ENCODE assay signal across 26 cellular contexts in genomic region chr2:54649191-54649590, GRCh38.
"Had no signal": no experiment of that assay in that cellular context is flagged by ENCODE, and none has a peak within 500 bp of the region (broad histone marks: within the 10 kb centered on the region; RNA-seq: fewer than 3 reads in every experiment).

No MANE protein-coding gene starts in this region.

- H2AFZ ChIP-seq: hepatocyte had no signal

- H3K27me3 ChIP-seq: brain microvascular endothelial cell, foreskin keratinocyte, hepatocyte, pancreas, testis had no signal

- FAIRE-seq: pancreas had no signal

- H3K4me3 Mint-ChIP-seq: activated CD4-positive, alpha-beta T cell treated with anti-CD3 and anti-CD28 coated beads, Interleukin-2, amount 10 ng/mL, durations not matched to agents 7 days and 5 days; dendritic cell treated with granulocyte-macrophage colony-stimulating factor and Interleukin-4, amounts not matched to agents 40 ng/mL and 50 ng/mL, for 4 days; immature natural killer cell; natural killer cell; T-helper 2 cell treated with Interferon-gamma antibody and Interleukin-4, amounts not matched to agents 5 μg/mL and 100 μg/mL, for 36 hours; type B pancreatic cell had no signal

- H3K4me1 Mint-ChIP-seq: immature natural killer cell, natural killer cell had no signal

- ATAC-seq: activated naive CD4-positive, alpha-beta T cell treated with anti-CD3 and anti-CD28 coated beads, Interleukin-2, amount 50 U/mL, for 72 hours; foreskin keratinocyte; left lobe of liver; lower lobe of right lung; natural killer cell; right cardiac atrium had no signal

- DNase-seq: activated CD4-positive, alpha-beta T cell treated with anti-CD3 and anti-CD28 coated beads, Interleukin-2, amount 10 ng/mL, durations not matched to agents 7 days and 5 days; activated CD4-positive, CD25-positive, alpha-beta regulatory T cell treated with anti-CD3 and anti-CD28 coated beads, Interleukin-2, amount 50 U/mL, for 72 hours; activated CD8-positive, alpha-beta memory T cell treated with anti-CD3 and anti-CD28 coated beads, Interleukin-2, amount 50 U/mL, for 48 hours; activated effector memory CD4-positive, alpha-beta T cell treated with Interleukin-2 at 50 U/mL for 16 hours; activated T-cell treated with anti-CD3 and anti-CD28 coated beads, Interleukin-2, amount 50 U/mL, for 48 hours; aorta; brain microvascular endothelial cell; caudate nucleus; effector CD4-positive, alpha-beta T cell; foreskin keratinocyte; immature natural killer cell; lower lobe of right lung; natural killer cell; pancreas; right cardiac atrium; SK-N-SH; stimulated activated CD4-positive, alpha-beta T cell treated with anti-CD3 and anti-CD28 coated beads, Interleukin-12 subunit alpha, Interleukin-12 subunit beta, amount 100 ng/mL, for 4 hours; stimulated activated CD4-positive, alpha-beta T cell treated with anti-CD3 and anti-CD28 coated beads, Interleukin-4, amount 100 ng/mL, for 4 hours; testis had no signal

- H3K27ac Mint-ChIP-seq: activated CD4-positive, alpha-beta T cell treated with anti-CD3 and anti-CD28 coated beads, Interleukin-2, amount 10 ng/mL, durations not matched to agents 7 days and 5 days; dendritic cell treated with granulocyte-macrophage colony-stimulating factor and Interleukin-4, amounts not matched to agents 40 ng/mL and 50 ng/mL, for 4 days; natural killer cell; type B pancreatic cell had no signal

- H3K9ac ChIP-seq: SK-N-SH had no signal

- H3K27ac ChIP-seq: brain microvascular endothelial cell, foreskin keratinocyte, hepatocyte, lower lobe of right lung, pancreas, testis, VCaP had no signal

- H3K4me1 ChIP-seq: foreskin keratinocyte, lower lobe of right lung, pancreas had no signal

- H3K9me3 ChIP-seq: lower lobe of right lung, pancreas, SK-N-SH, testis had no signal

- H3K4me2 ChIP-seq: hepatocyte, SK-N-SH had no signal

- H3K4me3 ChIP-seq: hepatocyte, lower lobe of right lung, pancreas, testis had no signal

- H3K27me3 Mint-ChIP-seq: activated CD4-positive, alpha-beta T cell treated with anti-CD3 and anti-CD28 coated beads, Interleukin-2, amount 10 ng/mL, durations not matched to agents 7 days and 5 days; dendritic cell treated with granulocyte-macrophage colony-stimulating factor and Interleukin-4, amounts not matched to agents 40 ng/mL and 50 ng/mL, for 4 days; type B pancreatic cell had no signal

- H3K9me3 Mint-ChIP-seq: activated CD4-positive, alpha-beta T cell treated with anti-CD3 and anti-CD28 coated beads, Interleukin-2, amount 10 ng/mL, durations not matched to agents 7 days and 5 days; activated naive CD4-positive, alpha-beta T cell treated with anti-CD3 and anti-CD28 coated beads, Interleukin-2, amount 50 U/mL, for 72 hours; dendritic cell treated with granulocyte-macrophage colony-stimulating factor and Interleukin-4, amounts not matched to agents 40 ng/mL and 50 ng/mL, for 4 days; immature natural killer cell; natural killer cell; T-helper 2 cell treated with Interferon-gamma antibody and Interleukin-4, amounts not matched to agents 5 μg/mL and 100 μg/mL, for 36 hours; type B pancreatic cell had no signal
